Comparison of ENCODE assay signal across 8 cellular contexts in genomic region chr13:44306401-44307192, GRCh38.
A peak's percentile ranks its signal among the peaks of the same experiment; 100 is the strongest.
DNase-seq lines count a peak whose midpoint lies in the region; TF ChIP-seq lines count a peak whose summit lies in the region.

No MANE protein-coding gene starts in this region.

- TF ChIP-seq CTCF in chondrocyte (IDR thresholded peaks at IDR 0.05) (no peak), liver (IDR thresholded peaks at IDR 0.05; ENCODE audit: low read depth, low read length, missing input control) (no peak), tibial nerve (IDR thresholded peaks at IDR 0.05) (no peak)

- no peak overlapping the region for H3K4me3 ChIP-seq in CD4-positive, alpha-beta memory T cell (ENCODE audit: low read length in 2 of 2)
- H3K4me3 ChIP-seq in liver (ENCODE audit: low read depth in 1 of 3, low read length in 3 of 3) = no peak overlapping the region
- H3K4me3 ChIP-seq in tibial nerve = peak overlapping the region in 1 of 4 donors; percentile 16

- POLR2A ChIA-PET in CD4-positive, alpha-beta memory T cell (lab: Charles Lee; ENCODE audit: partially characterized antibody) = no interaction called here

- no peak overlapping the region for H3K27ac ChIP-seq in CD4-positive, alpha-beta memory T cell (ENCODE audit: low read depth, low read length)
- H3K27ac ChIP-seq in liver (ENCODE audit: low read depth in 1 of 2, low read length in 2 of 2) = peak overlapping the region; percentile 28 to 62
- peak overlapping the region; percentile 63 to 89 (median 80) for H3K27ac ChIP-seq in tibial nerve

- H3K36me3 ChIP-seq in CD4-positive, alpha-beta memory T cell (ENCODE audit: insufficient read depth, low read length) = no peaks in the 10 kb centered on the region
- no peaks in the 10 kb centered on the region for H3K36me3 ChIP-seq in liver (ENCODE audit: control insufficient read depth in 4 of 4, insufficient read depth in 3 of 4, low read depth in 1 of 4, low read length in 3 of 4)
- no peaks in the 10 kb centered on the region for H3K36me3 ChIP-seq in tibial nerve

- CTCF ChIA-PET in CD4-positive, alpha-beta memory T cell (lab: Charles Lee; ENCODE audit: partially characterized antibody) = interaction anchor here (1.6 kb wide), 1 partner anchor 9 kb away, joined by 3 read pairs; no protein-coding TSS in a partner anchor

- peaks cover 10 to 32% of the 10 kb centered on the region in 2 donors for H3K27me3 Mint-ChIP-seq in CD4-positive, alpha-beta memory T cell
- no peaks in the 10 kb centered on the region for H3K27me3 Mint-ChIP-seq in chondrocyte (ENCODE audit: low read depth)
- peaks cover 22% of the 10 kb centered on the region for H3K27me3 Mint-ChIP-seq in T-helper 2 cell treated with Interferon-gamma antibody and Interleukin-4, amounts not matched to agents 5 μg/mL and 100 μg/mL, for 36 hours (ENCODE audit: low read depth)

- WGBS in liver = 54% methylated on average over 14 of the region's 14 CpGs
- WGBS in tibial nerve, 2 donors = 23 to 35% methylated on average over 14 of the region's 14 CpGs

- peaks cover 10% of the 10 kb centered on the region for H3K4me1 ChIP-seq in CD4-positive, alpha-beta memory T cell (ENCODE audit: insufficient read depth, low read length)
- peaks cover 0 to 13% (median 5%) of the 10 kb centered on the region in 4 donors for H3K4me1 ChIP-seq in liver (ENCODE audit: control insufficient read depth in 4 of 4, insufficient read depth in 4 of 4, low read length in 3 of 4)
- H3K4me1 ChIP-seq in tibial nerve = peaks cover 0 to 58% (median 23%) of the 10 kb centered on the region in 4 donors

- TF ChIP-seq RAD21 in liver (IDR thresholded peaks at IDR 0.05) = peak; percentile 14 to 18

- peak overlapping the region in 3 of 7 donors; percentile 6 to 71 (median 56) for H3K27ac Mint-ChIP-seq in CD4-positive, alpha-beta memory T cell
- H3K27ac Mint-ChIP-seq in chondrocyte (ENCODE audit: unreplicated experiment) = peak overlapping the region; percentile 67
- no peak overlapping the region for H3K27ac Mint-ChIP-seq in T-helper 2 cell treated with Interferon-gamma antibody and Interleukin-4, amounts not matched to agents 5 μg/mL and 100 μg/mL, for 36 hours

- peak overlapping the region in 6 of 8 donors; percentile 24 to 62 (median 54) for H3K4me3 Mint-ChIP-seq in CD4-positive, alpha-beta memory T cell
- H3K4me3 Mint-ChIP-seq in chondrocyte (ENCODE audit: unreplicated experiment) = peak overlapping the region; percentile 31
- no peak overlapping the region for H3K4me3 Mint-ChIP-seq in T-helper 2 cell treated with Interferon-gamma antibody and Interleukin-4, amounts not matched to agents 5 μg/mL and 100 μg/mL, for 36 hours

- peak in 1 of 2 donors; percentile 17 for TF ChIP-seq POLR2A in tibial nerve (IDR thresholded peaks at IDR 0.05)

- DNase-seq in CD4-positive, alpha-beta memory T cell = peak in 2 of 5 donors; percentile 1 to 4
- DNase-seq in NCI-H146 (lab: John Stamatoyannopoulos, UW) = peak; percentile 76
- no peak for DNase-seq in chondrocyte (ENCODE audit: low spot score)
- DNase-seq in tibial nerve (ENCODE audit: low spot score in 2 of 2) = peak; percentile 37 to 38
- DNase-seq in T-helper 2 cell treated with Interferon-gamma antibody and Interleukin-4, amounts not matched to agents 5 μg/mL and 100 μg/mL, for 36 hours (ENCODE audit: low spot score) = no peak
- DNase-seq in activated CD8-positive, alpha-beta memory T cell treated with anti-CD3 and anti-CD28 coated beads, Interleukin-2, amount 50 U/mL, for 48 hours = no peak
- DNase-seq in SK-N-DZ (ENCODE audit: low spot score) = no peak

- intact Hi-C loops in CD4-positive, alpha-beta memory T cell (cut with micrococcal nuclease) = no loop called here

- no peaks in the 10 kb centered on the region for H3K9me3 ChIP-seq in CD4-positive, alpha-beta memory T cell (ENCODE audit: control insufficient read depth in 1 of 2, low read length in 2 of 2)
- no peaks in the 10 kb centered on the region for H3K9me3 ChIP-seq in liver (ENCODE audit: control insufficient read depth in 4 of 4, low read length in 3 of 4)
- H3K9me3 ChIP-seq in tibial nerve = no peaks in the 10 kb centered on the region

- no peak overlapping the region for H3K9ac ChIP-seq in liver (ENCODE audit: low read depth in 1 of 2, low read length in 2 of 2)

- H3K9me3 Mint-ChIP-seq in CD4-positive, alpha-beta memory T cell = peaks cover 0 to under 1% (median 0%) of the 10 kb centered on the region in 8 donors
- no peaks in the 10 kb centered on the region for H3K9me3 Mint-ChIP-seq in chondrocyte (ENCODE audit: low read depth)
- no peaks in the 10 kb centered on the region for H3K9me3 Mint-ChIP-seq in T-helper 2 cell treated with Interferon-gamma antibody and Interleukin-4, amounts not matched to agents 5 μg/mL and 100 μg/mL, for 36 hours

- H3K27me3 ChIP-seq in CD4-positive, alpha-beta memory T cell (ENCODE audit: insufficient read depth, low read length) = no peaks in the 10 kb centered on the region
- H3K27me3 ChIP-seq in liver (ENCODE audit: control insufficient read depth in 4 of 4, insufficient read depth in 4 of 4, low read length in 3 of 4) (no peaks in the 10 kb centered on the region), tibial nerve (no peaks in the 10 kb centered on the region)

- H3K36me3 Mint-ChIP-seq in CD4-positive, alpha-beta memory T cell = no peaks in the 10 kb centered on the region
- no peaks in the 10 kb centered on the region for H3K36me3 Mint-ChIP-seq in chondrocyte (ENCODE audit: low read depth)
- no peaks in the 10 kb centered on the region for H3K36me3 Mint-ChIP-seq in T-helper 2 cell treated with Interferon-gamma antibody and Interleukin-4, amounts not matched to agents 5 μg/mL and 100 μg/mL, for 36 hours (ENCODE audit: low read depth)

- H3K4me1 Mint-ChIP-seq in CD4-positive, alpha-beta memory T cell = peaks cover 0 to 12% (median 6%) of the 10 kb centered on the region in 4 donors
- peaks cover 75% of the 10 kb centered on the region for H3K4me1 Mint-ChIP-seq in chondrocyte (ENCODE audit: low read depth)
- peaks cover 6% of the 10 kb centered on the region for H3K4me1 Mint-ChIP-seq in T-helper 2 cell treated with Interferon-gamma antibody and Interleukin-4, amounts not matched to agents 5 μg/mL and 100 μg/mL, for 36 hours (ENCODE audit: low read depth)

- peak; percentile 74 to 83 for TF ChIP-seq EP300 in tibial nerve (IDR thresholded peaks at IDR 0.05)

TF ChIP-seq in liver, 16 proteins besides CTCF, POLR2A, EP300 and RAD21:
- TF ChIP-seq JUND (IDR thresholded peaks at IDR 0.05) (no peak), HNF4A (conservative IDR thresholded peaks at IDR 0.05) (no peak), YY1 (IDR thresholded peaks at IDR 0.05) (no peak), RXRA (IDR thresholded peaks at IDR 0.05) (peak; percentile 52 to 68), ATF3 (IDR thresholded peaks at IDR 0.05) (no peak), SP1 (IDR thresholded peaks at IDR 0.05) (peak; percentile 27), TAF1 (conservative IDR thresholded peaks at IDR 0.05) (no peak), HNF4G (IDR thresholded peaks at IDR 0.05) (no peak), GABPA (IDR thresholded peaks at IDR 0.05 in 1 of 2, conservative IDR thresholded peaks at IDR 0.05 in 1 of 2) (no peak), FOXA2 (IDR thresholded peaks at IDR 0.05) (no peak), FOXA1 (IDR thresholded peaks at IDR 0.05) (no peak), EGR1 (IDR thresholded peaks at IDR 0.05; ENCODE audit: low read depth in 2 of 2) (no peak), MAX (IDR thresholded peaks at IDR 0.05) (no peak)
- TF ChIP-seq, protein P1, sequence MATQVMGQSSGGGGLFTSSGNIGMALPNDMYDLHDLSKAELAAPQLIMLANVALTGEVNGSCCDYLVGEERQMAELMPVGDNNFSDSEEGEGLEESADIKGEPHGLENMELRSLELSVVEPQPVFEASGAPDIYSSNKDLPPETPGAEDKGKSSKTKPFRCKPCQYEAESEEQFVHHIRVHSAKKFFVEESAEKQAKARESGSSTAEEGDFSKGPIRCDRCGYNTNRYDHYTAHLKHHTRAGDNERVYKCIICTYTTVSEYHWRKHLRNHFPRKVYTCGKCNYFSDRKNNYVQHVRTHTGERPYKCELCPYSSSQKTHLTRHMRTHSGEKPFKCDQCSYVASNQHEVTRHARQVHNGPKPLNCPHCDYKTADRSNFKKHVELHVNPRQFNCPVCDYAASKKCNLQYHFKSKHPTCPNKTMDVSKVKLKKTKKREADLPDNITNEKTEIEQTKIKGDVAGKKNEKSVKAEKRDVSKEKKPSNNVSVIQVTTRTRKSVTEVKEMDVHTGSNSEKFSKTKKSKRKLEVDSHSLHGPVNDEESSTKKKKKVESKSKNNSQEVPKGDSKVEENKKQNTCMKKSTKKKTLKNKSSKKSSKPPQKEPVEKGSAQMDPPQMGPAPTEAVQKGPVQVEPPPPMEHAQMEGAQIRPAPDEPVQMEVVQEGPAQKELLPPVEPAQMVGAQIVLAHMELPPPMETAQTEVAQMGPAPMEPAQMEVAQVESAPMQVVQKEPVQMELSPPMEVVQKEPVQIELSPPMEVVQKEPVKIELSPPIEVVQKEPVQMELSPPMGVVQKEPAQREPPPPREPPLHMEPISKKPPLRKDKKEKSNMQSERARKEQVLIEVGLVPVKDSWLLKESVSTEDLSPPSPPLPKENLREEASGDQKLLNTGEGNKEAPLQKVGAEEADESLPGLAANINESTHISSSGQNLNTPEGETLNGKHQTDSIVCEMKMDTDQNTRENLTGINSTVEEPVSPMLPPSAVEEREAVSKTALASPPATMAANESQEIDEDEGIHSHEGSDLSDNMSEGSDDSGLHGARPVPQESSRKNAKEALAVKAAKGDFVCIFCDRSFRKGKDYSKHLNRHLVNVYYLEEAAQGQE (IDR thresholded peaks at IDR 0.05) = no peak

Comparison
In these comparisons a context has a peak if more than half of its experiments do, and no peak if none do; other contexts are left out.
1. DNase-seq: peak in NCI-H146 (single experiment) and tibial nerve (2 of 2); none in chondrocyte (single experiment), T-helper 2 cell treated with Interferon-gamma antibody and Interleukin-4, amounts not matched to agents 5 μg/mL and 100 μg/mL, for 36 hours (single experiment), activated CD8-positive, alpha-beta memory T cell treated with anti-CD3 and anti-CD28 coated beads, Interleukin-2, amount 50 U/mL, for 48 hours (single experiment) and SK-N-DZ (single experiment).